Comparison of ENCODE assay signal across 7 cellular contexts in the genomic region with DNA sequence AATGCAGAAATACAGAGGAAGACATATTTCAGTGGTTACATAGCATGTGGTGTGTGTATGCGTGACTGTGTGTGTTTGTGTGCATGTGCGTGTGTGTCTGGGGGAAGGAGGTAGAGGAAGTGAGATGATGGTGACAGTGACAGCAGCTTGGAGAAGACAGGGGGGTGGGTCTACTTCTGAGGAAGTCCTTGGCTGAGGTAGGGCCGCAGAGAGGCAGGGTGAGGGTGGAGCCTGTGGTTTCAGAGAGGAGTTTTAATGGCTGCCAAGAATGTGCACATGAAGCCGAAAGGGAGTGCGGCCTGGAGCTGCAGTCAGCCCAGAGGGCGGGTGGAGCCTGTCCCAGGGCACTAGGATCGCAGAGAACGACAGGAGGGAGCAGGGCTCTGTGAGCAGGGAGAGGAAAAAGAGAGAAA. TPM values are rescaled to one million over a fixed set of nuclear protein-coding genes. Genes with fewer than 3 reads are reported as not detected.
A peak's percentile ranks its signal among the peaks of the same experiment; 100 is the strongest.
DNase-seq lines count a peak whose midpoint lies in the region; ATAC-seq and TF ChIP-seq lines count a peak whose summit lies in the region.

No MANE protein-coding gene starts in this region.

- no peak overlapping the region for H3K4me3 ChIP-seq in fibroblast of mammary gland (ENCODE audit: control insufficient read depth, low read depth, low read length)

- DNase-seq in NOMO-1 treated with DMSO at 0.1 percent for 48 hours (lab: John Stamatoyannopoulos, UW; ENCODE audit: unreplicated experiment) (peak; percentile 100), fibroblast of mammary gland (ENCODE audit: low read depth) (peak; percentile 73), posterior vena cava (ENCODE audit: low spot score) (peak; percentile 86), RKO (ENCODE audit: low spot score) (no peak)
- peak; percentile 60 for DNase-seq in activated CD8-positive, alpha-beta memory T cell treated with anti-CD3 and anti-CD28 coated beads, Interleukin-2, amount 50 U/mL, for 1 hour (ENCODE audit: extremely low read depth)

- no peak for TF ChIP-seq CTCF in fibroblast of mammary gland (conservative IDR thresholded peaks at IDR 0.05; ENCODE audit: control insufficient read depth, insufficient read depth, low read depth, low read length)

- peak; percentile 100 for ATAC-seq in GM18868 (IDR thresholded peaks at IDR 0.05; ENCODE audit: unreplicated experiment)
- peak; percentile 90 for ATAC-seq in HG02970 (IDR thresholded peaks at IDR 0.05; ENCODE audit: low FRiP score, unreplicated experiment)

- intact Hi-C loops in posterior vena cava (cut with DNase I) = no loop called here

RNA-seq across cellular contexts. Expression of a gene that starts 22.7 kb away (rescaled TPM):
- total RNA-seq in posterior vena cava = 10 to 100 TPM; 14.3 to 16.2 TPM
